11 cellular contexts compared by ENCODE assay signal in the genomic region with DNA sequence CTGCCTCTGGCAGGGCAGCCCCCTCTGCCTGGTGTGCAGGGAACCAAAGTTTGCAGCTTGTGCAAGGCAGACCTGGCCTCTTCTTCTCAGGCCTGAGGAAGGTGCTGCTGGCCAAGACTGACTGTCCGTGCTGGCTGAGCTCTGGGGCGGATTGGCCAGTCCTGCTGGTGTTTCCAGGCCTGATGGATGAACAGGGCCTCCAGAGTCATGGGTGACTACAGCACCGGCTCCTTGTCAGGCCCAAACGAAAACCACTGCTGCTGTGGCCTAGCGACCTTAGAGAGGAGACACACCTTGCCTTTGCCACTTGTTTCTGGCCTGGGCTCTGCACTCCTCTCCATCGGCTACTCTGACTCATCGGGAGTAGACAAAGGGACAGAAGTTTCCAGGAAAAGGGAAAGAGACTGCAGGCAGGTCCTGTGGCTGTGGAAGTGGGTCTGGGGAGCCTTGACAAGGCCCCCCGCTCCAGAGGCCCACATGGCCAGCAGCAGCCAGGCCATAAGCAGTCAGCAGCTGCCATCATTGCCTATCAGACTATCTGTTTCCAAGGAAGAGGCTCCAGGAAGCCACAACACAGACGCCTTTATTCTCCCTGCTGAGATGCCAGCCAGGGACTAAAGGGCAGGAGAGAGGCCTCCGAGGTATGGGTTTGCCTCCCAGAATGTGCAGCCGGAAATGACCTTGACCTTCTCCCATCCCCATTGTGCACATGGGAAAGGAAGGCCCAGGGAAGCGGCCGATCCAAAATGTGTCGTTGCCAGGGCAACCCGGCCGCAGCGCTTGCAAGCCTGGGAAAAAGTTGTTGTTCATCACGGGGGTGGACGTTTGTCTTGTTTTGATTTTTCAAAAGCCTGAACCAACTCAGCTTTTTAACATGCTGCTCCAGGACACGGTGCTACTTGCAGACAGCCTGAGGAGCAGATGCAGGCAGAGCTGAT.
DNase-seq lines count a peak whose midpoint lies in the region; ATAC-seq and TF ChIP-seq lines count a peak whose summit lies in the region.
"Had no signal": no experiment of that assay in that cellular context is flagged by ENCODE, and none has a peak within 500 bp of the region (broad histone marks: within the 10 kb centered on the region; RNA-seq: fewer than 3 reads in every experiment).

No MANE protein-coding gene starts in this region.

- WGBS in heart left ventricle, 4 donors = 56 to 63% (median 57%) methylated on average over 17 to 20 of the region's 20 CpGs

- H3K4me3 ChIP-seq in astrocyte of the cerebellum (ENCODE audit: low read depth, low read length) = no peak overlapping the region
- no peak overlapping the region for H3K4me3 ChIP-seq in heart left ventricle

- H3K4me3 Mint-ChIP-seq in activated CD8-positive, alpha-beta T cell treated with anti-CD3 and anti-CD28 coated beads for 36 hours = no peak overlapping the region
- H3K4me3 Mint-ChIP-seq: effector memory CD8-positive, alpha-beta T cell had no signal

- peak overlapping the region; percentile 44 to 83 (median 70) for H3K27ac ChIP-seq in heart left ventricle
- H3K27ac ChIP-seq: WERI-Rb-1 had no signal

- ATAC-seq in heart left ventricle (peak; percentile 38 to 71 (median 66)), GM19397 (IDR thresholded peaks at IDR 0.05; ENCODE audit: unreplicated experiment) (no peak)
- ATAC-seq in activated CD8-positive, alpha-beta T cell treated with anti-CD3 and anti-CD28 coated beads for 36 hours = no peak
- ATAC-seq: effector memory CD8-positive, alpha-beta T cell had no signal

- no peaks in the 10 kb centered on the region for H3K9me3 Mint-ChIP-seq in activated CD8-positive, alpha-beta T cell treated with anti-CD3 and anti-CD28 coated beads for 36 hours
- H3K9me3 Mint-ChIP-seq: effector memory CD8-positive, alpha-beta T cell had no signal

- no peaks in the 10 kb centered on the region for H3K36me3 ChIP-seq in heart left ventricle
- H3K36me3 ChIP-seq: WERI-Rb-1 had no signal

- H3K27me3 Mint-ChIP-seq in activated CD8-positive, alpha-beta T cell treated with anti-CD3 and anti-CD28 coated beads for 36 hours = no peaks in the 10 kb centered on the region

- POLR2A ChIA-PET in activated CD8-positive, alpha-beta T cell treated with anti-CD3 and anti-CD28 coated beads for 36 hours (lab: Charles Lee) = interaction anchor here (0.7 to 1.1 kb wide), 3 partner anchors 160 to 187 kb away, joined by 3 to 4 read pairs (median 3); a partner anchor contains a TSS

- TF ChIP-seq POLR2A in heart left ventricle (IDR thresholded peaks at IDR 0.05) = no peak
- TF ChIP-seq POLR2A in erythroblast (IDR thresholded peaks at IDR 0.05; ENCODE audit: low read length) = no peak

- peaks cover 0 to 39% (median 31%) of the 10 kb centered on the region in 12 donors for H3K4me1 ChIP-seq in heart left ventricle

- in situ Hi-C loops in astrocyte of the cerebellum (cut with HindIII; ENCODE audit: low sequenced_read_pairs) = loop anchor here (5.0 kb wide), 1 partner anchor 151 kb away; no protein-coding TSS in a partner anchor

- TF ChIP-seq CTCF in AG09319 (IDR thresholded peaks at IDR 0.05; ENCODE audit: low read depth, low read length) (no peak), astrocyte of the cerebellum (IDR thresholded peaks at IDR 0.05; ENCODE audit: low read depth, low read length, missing control alignments) (no peak), heart left ventricle (IDR thresholded peaks at IDR 0.05) (no peak)
- no peak for TF ChIP-seq CTCF in activated CD8-positive, alpha-beta T cell treated with anti-CD3 and anti-CD28 coated beads for 36 hours (IDR thresholded peaks at IDR 0.05)

- CTCF ChIA-PET in activated CD8-positive, alpha-beta T cell treated with anti-CD3 and anti-CD28 coated beads for 36 hours (lab: Charles Lee) = interaction anchor here (1.0 to 6.6 kb wide), 7 partner anchors 11 to 165 kb away, joined by 3 to 82 read pairs (median 5); a partner anchor contains a TSS

- DNase-seq in AG09319 (ENCODE audit: extremely low read depth, low read depth) (peak; percentile 35), astrocyte of the cerebellum (ENCODE audit: low read depth) (peak; percentile 64), heart left ventricle (peak; percentile 68 to 82 (median 79)), pons (ENCODE audit: low spot score) (peak; percentile 41), HuH-7.5 (ENCODE audit: low spot score) (no peak), erythroblast (lab: John Stamatoyannopoulos, UW) (no peak)
- no peak for DNase-seq in activated CD8-positive, alpha-beta T cell treated with anti-CD3 and anti-CD28 coated beads for 36 hours
- DNase-seq: effector memory CD8-positive, alpha-beta T cell; WERI-Rb-1 had no signal

- no peaks in the 10 kb centered on the region for H3K9me3 ChIP-seq in heart left ventricle

- H3K36me3 Mint-ChIP-seq in activated CD8-positive, alpha-beta T cell treated with anti-CD3 and anti-CD28 coated beads for 36 hours (ENCODE audit: low read depth) = no peaks in the 10 kb centered on the region

- intact Hi-C loops in heart left ventricle (cut with DNase I) = no loop called here
- intact Hi-C loops in activated CD8-positive, alpha-beta T cell treated with anti-CD3 and anti-CD28 coated beads for 36 hours (cut with micrococcal nuclease) = loop anchor here (5.0 kb wide), 1 partner anchor 101 kb away; no protein-coding TSS in a partner anchor

- H3K27ac Mint-ChIP-seq in activated CD8-positive, alpha-beta T cell treated with anti-CD3 and anti-CD28 coated beads for 36 hours = no peak overlapping the region
- H3K27ac Mint-ChIP-seq: CD14-positive monocyte; effector memory CD8-positive, alpha-beta T cell had no signal

- H3K27me3 ChIP-seq in heart left ventricle = no peaks in the 10 kb centered on the region

- H3K4me1 Mint-ChIP-seq in activated CD8-positive, alpha-beta T cell treated with anti-CD3 and anti-CD28 coated beads for 36 hours (ENCODE audit: low read depth) = peaks cover 10% of the 10 kb centered on the region

Comparison
In these comparisons a context has a peak if more than half of its experiments do, and no peak if none do; other contexts are left out.
1. DNase-seq: peak in AG09319 (single experiment), astrocyte of the cerebellum (single experiment), heart left ventricle (5 of 5) and pons (single experiment); none in HuH-7.5 (single experiment), erythroblast (0 of 2) and activated CD8-positive, alpha-beta T cell treated with anti-CD3 and anti-CD28 coated beads for 36 hours (single experiment).
2. ATAC-seq: peak in heart left ventricle (4 of 4); none in activated CD8-positive, alpha-beta T cell treated with anti-CD3 and anti-CD28 coated beads for 36 hours (single experiment) and GM19397 (single experiment).